In genomic region chr7:29202651-29203069, GRCh38 we compare ENCODE assay signal across 22 cellular contexts. TPM values are rescaled to one million over a fixed set of nuclear protein-coding genes. Genes with fewer than 3 reads are reported as not detected.
DNase-seq lines count a peak whose midpoint lies in the region; ATAC-seq and TF ChIP-seq lines count a peak whose summit lies in the region.
"Had no signal": no experiment of that assay in that cellular context is flagged by ENCODE, and none has a peak within 500 bp of the region (broad histone marks: within the 10 kb centered on the region; RNA-seq: fewer than 3 reads in every experiment).

No MANE protein-coding gene starts in this region.

- no peak overlapping the region for H3K4ac ChIP-seq in mesenchymal stem cell (ENCODE audit: low read depth in 1 of 2, low read length in 2 of 2)

- CTCF ChIA-PET in activated B cell treated with CpG ODN at 0.5 μM for 24 hours (lab: Charles Lee): no interaction called here

- H3K4me3 ChIP-seq in left ventricle myocardium inferior: no peak overlapping the region
- no peak overlapping the region for H3K4me3 ChIP-seq in upper lobe of right lung
- H3K4me3 ChIP-seq in mesenchymal stem cell (ENCODE audit: insufficient read depth in 1 of 2, low read depth in 1 of 2, low read length in 2 of 2): no peak overlapping the region
- H3K4me3 ChIP-seq: BLaER1, hepatocyte, ovary, skin epidermis, thoracic aorta had no signal

- H3K27ac Mint-ChIP-seq in activated B cell treated with CpG ODN at 0.5 μM for 24 hours: no peak overlapping the region
- no peak overlapping the region for H3K27ac Mint-ChIP-seq in memory B cell
- no peak overlapping the region for H3K27ac Mint-ChIP-seq in type B pancreatic cell
- H3K27ac Mint-ChIP-seq: endodermal cell had no signal

- peaks cover 8% of the 10 kb centered on the region for H3K27me3 Mint-ChIP-seq in activated B cell treated with CpG ODN at 0.5 μM for 24 hours
- H3K27me3 Mint-ChIP-seq in memory B cell: peaks cover 7% of the 10 kb centered on the region
- peaks cover 5% of the 10 kb centered on the region for H3K27me3 Mint-ChIP-seq in type B pancreatic cell

- peak overlapping the region in 1 of 2 experiments; percentile 11 for H3K14ac ChIP-seq in mesenchymal stem cell (ENCODE audit: low read length in 2 of 2)

- no peak overlapping the region for H3K4me2 ChIP-seq in mesenchymal stem cell (ENCODE audit: low read length, poor library complexity, severe bottlenecking)
- H3K4me2 ChIP-seq: BLaER1, hepatocyte had no signal

- POLR2A ChIA-PET in activated B cell treated with CpG ODN at 0.5 μM for 24 hours (lab: Charles Lee): interaction anchor here (0.7 kb wide), 1 partner anchor 14 kb away, joined by 3 read pairs; no protein-coding TSS in a partner anchor

- H3K36me3 ChIP-seq in left ventricle myocardium inferior (no peaks in the 10 kb centered on the region), upper lobe of right lung (no peaks in the 10 kb centered on the region), mesenchymal stem cell (ENCODE audit: control insufficient read depth in 1 of 2, insufficient read depth in 2 of 2, low read depth in 1 of 2, low read length in 2 of 2) (no peaks in the 10 kb centered on the region)
- H3K36me3 ChIP-seq: BLaER1, ovary, thoracic aorta had no signal

- H2BK15ac ChIP-seq in mesenchymal stem cell (ENCODE audit: low read depth, poor library complexity, severe bottlenecking): no peak overlapping the region

- TF ChIP-seq CTCF in left ventricle myocardium inferior (IDR thresholded peaks at IDR 0.05; ENCODE audit: borderline replicate concordance) (no peak), activated B cell treated with CpG ODN at 0.5 μM for 24 hours (IDR thresholded peaks at IDR 0.05) (no peak), upper lobe of right lung (IDR thresholded peaks at IDR 0.05) (no peak), type B pancreatic cell (conservative IDR thresholded peaks at IDR 0.05) (no peak)

- no peak overlapping the region for H2BK5ac ChIP-seq in mesenchymal stem cell (ENCODE audit: low read depth, low read length, poor library complexity, severe bottlenecking)

- H3K27ac ChIP-seq in left ventricle myocardium inferior (replicated peaks) (no peak overlapping the region), upper lobe of right lung (no peak overlapping the region), mesenchymal stem cell (ENCODE audit: low read length, poor library complexity, severe bottlenecking) (no peak overlapping the region)
- H3K27ac ChIP-seq: BLaER1, hepatocyte, ovary, skin epidermis, thoracic aorta had no signal

- H3K27me3 ChIP-seq in left ventricle myocardium inferior (ENCODE audit: low read depth) (no peaks in the 10 kb centered on the region), upper lobe of right lung (peaks cover 2% of the 10 kb centered on the region), mesenchymal stem cell (ENCODE audit: control insufficient read depth in 1 of 2, insufficient read depth in 1 of 2, low read length in 2 of 2) (peaks cover 2 to 14% of the 10 kb centered on the region in 2 experiments)
- H3K27me3 ChIP-seq: hepatocyte, ovary had no signal

- no peak overlapping the region for H4K8ac ChIP-seq in mesenchymal stem cell (ENCODE audit: low read length)

- H3K4me1 Mint-ChIP-seq in activated B cell treated with CpG ODN at 0.5 μM for 24 hours (peaks cover 7% of the 10 kb centered on the region), memory B cell (peaks cover 3% of the 10 kb centered on the region), type B pancreatic cell (ENCODE audit: unreplicated experiment) (peaks cover 25% of the 10 kb centered on the region)

- no peak overlapping the region for H3K23ac ChIP-seq in mesenchymal stem cell (ENCODE audit: low read length in 2 of 2)

- H3K18ac ChIP-seq in mesenchymal stem cell (ENCODE audit: low read depth in 1 of 2, low read length in 2 of 2): peak overlapping the region in 1 of 2 experiments; percentile 48

- H3K79me1 ChIP-seq in mesenchymal stem cell (replicated peaks; ENCODE audit: low read length, poor library complexity, severe bottlenecking): no peaks in the 10 kb centered on the region

- no peak overlapping the region for H2BK12ac ChIP-seq in mesenchymal stem cell (ENCODE audit: low read length in 2 of 2)

- H3K4me3 Mint-ChIP-seq in activated B cell treated with CpG ODN at 0.5 μM for 24 hours (no peak overlapping the region), memory B cell (no peak overlapping the region), type B pancreatic cell (no peak overlapping the region)
- H3K4me3 Mint-ChIP-seq: endodermal cell had no signal

- H3K36me3 Mint-ChIP-seq in activated B cell treated with CpG ODN at 0.5 μM for 24 hours (ENCODE audit: low read depth) (no peaks in the 10 kb centered on the region), memory B cell (no peaks in the 10 kb centered on the region), type B pancreatic cell (no peaks in the 10 kb centered on the region)

- H3K9me3 Mint-ChIP-seq in activated B cell treated with CpG ODN at 0.5 μM for 24 hours: no peaks in the 10 kb centered on the region
- no peaks in the 10 kb centered on the region for H3K9me3 Mint-ChIP-seq in memory B cell
- no peaks in the 10 kb centered on the region for H3K9me3 Mint-ChIP-seq in type B pancreatic cell
- H3K9me3 Mint-ChIP-seq: endodermal cell had no signal

- intact Hi-C loops in Right ventricle myocardium superior (cut with DNase I) (no loop called here), left ventricle myocardium inferior (cut with micrococcal nuclease) (no loop called here), activated B cell treated with CpG ODN at 0.5 μM for 24 hours (cut with micrococcal nuclease) (no loop called here), upper lobe of right lung (cut with DNase I) (no loop called here)

- no peak overlapping the region for H2BK120ac ChIP-seq in mesenchymal stem cell (ENCODE audit: low read depth, low read length)

- H3K9ac ChIP-seq in mesenchymal stem cell (ENCODE audit: low read length): no peak overlapping the region
- H3K9ac ChIP-seq: BLaER1 had no signal

- H2AK5ac ChIP-seq in mesenchymal stem cell (ENCODE audit: low read length, severe bottlenecking): no peak overlapping the region

- H3K9me3 ChIP-seq in left ventricle myocardium inferior (replicated peaks) (no peaks in the 10 kb centered on the region), upper lobe of right lung (no peaks in the 10 kb centered on the region), mesenchymal stem cell (ENCODE audit: control insufficient read depth, low read length) (no peaks in the 10 kb centered on the region)
- H3K9me3 ChIP-seq: BLaER1, ovary, thoracic aorta had no signal

- DNase-seq in Right ventricle myocardium superior: no peak
- no peak for DNase-seq in left ventricle myocardium inferior
- no peak for DNase-seq in activated B cell treated with CpG ODN at 0.5 μM for 24 hours
- DNase-seq in memory B cell (ENCODE audit: low spot score in 2 of 2): no peak
- no peak for DNase-seq in upper lobe of right lung
- no peak for DNase-seq in mesenchymal stem cell
- DNase-seq in type B pancreatic cell (ENCODE audit: extremely low spot score, unreplicated experiment): no peak
- DNase-seq: 8988T; activated CD4-positive, alpha-beta T cell treated with anti-CD3 and anti-CD28 coated beads for 1 hour; activated gamma-delta T cell; endodermal cell; GOT3; islet precursor cell; KG1; NCI-H1417 treated with DMSO at 0.1 percent for 48 hours; NCI-H774; ovary had no signal

- ATAC-seq in Right ventricle myocardium superior (ENCODE audit: poor library complexity) (peak; percentile 65), activated B cell treated with CpG ODN at 0.5 μM for 24 hours (ENCODE audit: low read depth) (peak; percentile 42), memory B cell (ENCODE audit: low read depth) (peak; percentile 92), upper lobe of right lung (peak; percentile 91), GM19397 (IDR thresholded peaks at IDR 0.05; ENCODE audit: unreplicated experiment) (no peak)

- no peak overlapping the region for H4K91ac ChIP-seq in mesenchymal stem cell (ENCODE audit: low read length)

- WGBS in mesenchymal stem cell: 82% methylated on average over 4 of the region's 5 CpGs

- no peak overlapping the region for H2AFZ ChIP-seq in mesenchymal stem cell (ENCODE audit: low read depth, low read length)
- H2AFZ ChIP-seq: hepatocyte had no signal

- H3K4me1 ChIP-seq in left ventricle myocardium inferior (no peaks in the 10 kb centered on the region), upper lobe of right lung (no peaks in the 10 kb centered on the region), mesenchymal stem cell (ENCODE audit: control insufficient read depth, insufficient read depth, low read depth, low read length) (no peaks in the 10 kb centered on the region)

RNA-seq across cellular contexts. Expression of gene CHN2, which starts 8.1 kb away (rescaled TPM):
- total RNA-seq in Right ventricle myocardium superior: 17.7 TPM
- 36.1 TPM for total RNA-seq in left ventricle myocardium inferior
- 1.1 and 1.8 TPM in 2 replicates for total RNA-seq in activated B cell treated with CpG ODN at 0.5 μM for 24 hours
- 14.4 TPM for total RNA-seq in upper lobe of right lung
- 0.79 TPM for polyA plus RNA-seq in mesenchymal stem cell (2013, experiment 1 of 2)
- 0.70 TPM for polyA plus RNA-seq in mesenchymal stem cell (2013, experiment 2 of 2)
- total RNA-seq in type B pancreatic cell (ENCODE audit: low replicate concordance): 19.7 and 34.0 TPM in 2 replicates

RNA-seq across cellular contexts. Expression of gene CPVL, which starts 56.3 kb away (rescaled TPM):
- total RNA-seq in Right ventricle myocardium superior (37.5 TPM), left ventricle myocardium inferior (86.3 TPM), activated B cell treated with CpG ODN at 0.5 μM for 24 hours (not detected in 2 replicates), upper lobe of right lung (31.9 TPM), type B pancreatic cell (ENCODE audit: low replicate concordance) (30.2 and 44.2 TPM in 2 replicates)
- polyA plus RNA-seq in mesenchymal stem cell (2013, experiment 1 of 2): 1.1 TPM
- 1.2 TPM for polyA plus RNA-seq in mesenchymal stem cell (2013, experiment 2 of 2)

Comparison
In these comparisons a context has a peak if more than half of its experiments do, and no peak if none do; other contexts are left out.
1. RNA of gene CPVL, which starts 56.3 kb away (total RNA-seq): 86.3 TPM in left ventricle myocardium inferior (single experiment), 37.5 TPM in Right ventricle myocardium superior (single experiment), 31.9 TPM in upper lobe of right lung (single experiment) and 30.2 to 44.2 TPM in type B pancreatic cell; not detected in activated B cell treated with CpG ODN at 0.5 μM for 24 hours; every median in the first group is over 10 times any median in the second.